ENCODE assay signal across 7 cellular contexts in the genomic region with DNA sequence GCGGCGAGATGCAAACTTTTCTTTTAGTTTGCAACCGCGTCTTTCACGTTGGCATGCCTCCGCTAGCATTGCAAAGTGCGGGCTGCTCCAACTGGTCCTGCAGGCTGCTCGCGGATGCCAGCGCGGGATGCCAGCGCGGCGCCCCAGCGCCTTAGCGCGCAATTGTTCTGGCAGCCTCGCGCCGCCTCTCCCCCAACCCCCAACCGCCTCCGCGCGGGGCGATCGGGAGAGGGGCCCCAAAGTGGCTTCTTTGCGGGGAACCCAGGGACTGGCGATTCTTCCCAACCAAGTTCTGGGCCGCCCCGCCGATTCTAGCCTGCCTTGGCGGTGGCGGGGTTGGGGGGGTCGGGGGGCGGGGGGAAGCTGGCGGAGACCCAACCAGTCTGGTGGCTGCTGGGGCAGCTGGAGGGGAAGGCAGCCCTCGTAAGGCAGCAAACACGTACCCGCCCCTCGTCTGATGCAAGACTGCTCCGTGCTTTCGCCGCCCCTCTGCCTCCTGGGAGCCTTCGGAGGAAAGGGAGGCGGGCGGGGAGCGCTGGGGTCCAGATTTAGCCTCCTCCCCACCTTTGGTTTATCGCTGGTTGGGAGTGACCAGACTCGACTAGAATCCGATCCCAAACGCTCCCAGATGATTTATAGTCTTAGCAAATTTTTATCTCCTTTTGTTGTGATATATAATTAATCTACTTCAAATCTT. TPM values are rescaled to one million over a fixed set of nuclear protein-coding genes. Genes with fewer than 3 reads are reported as not detected.
DNase-seq lines count a peak whose midpoint lies in the region; TF ChIP-seq lines count a peak whose summit lies in the region.

No MANE protein-coding gene starts in this region.

- in situ Hi-C loops in GM13977 (cut with MboI; ENCODE audit: low pct_unique_long_range_greater_than_20kb, low sequenced_read_pairs, unreplicated experiment): no loop called here

- CTCF ChIA-PET in activated naive CD4-positive, alpha-beta T cell treated with anti-CD3 and anti-CD28 coated beads for 36 hours (lab: Charles Lee): interaction anchor here (0.9 kb wide), 1 partner anchor 173 kb away, joined by 3 read pairs; no protein-coding TSS in a partner anchor

- H3K36me3 Mint-ChIP-seq in activated naive CD4-positive, alpha-beta T cell treated with anti-CD3 and anti-CD28 coated beads for 36 hours (ENCODE audit: low read depth): peaks cover 34% of the 10 kb centered on the region
- peaks cover 15% of the 10 kb centered on the region for H3K36me3 Mint-ChIP-seq in osteocyte (ENCODE audit: unreplicated experiment)

- H3K27ac ChIP-seq in urinary bladder (ENCODE audit: low read depth): peak overlapping the region; percentile 35

- no peaks in the 10 kb centered on the region for H3K36me3 ChIP-seq in urinary bladder (ENCODE audit: insufficient read depth)

- WGBS in urinary bladder: under 1% methylated on average over 51 of the region's 51 CpGs

- H3K4me3 ChIP-seq in urinary bladder (ENCODE audit: low read depth, low read length): peak overlapping the region; percentile 65

- no peaks in the 10 kb centered on the region for H3K9me3 Mint-ChIP-seq in activated naive CD4-positive, alpha-beta T cell treated with anti-CD3 and anti-CD28 coated beads for 36 hours
- H3K9me3 Mint-ChIP-seq in osteocyte (ENCODE audit: unreplicated experiment): no peaks in the 10 kb centered on the region

- TF ChIP-seq CTCF in GM13977 (IDR thresholded peaks at IDR 0.05; ENCODE audit: extremely low read depth, insufficient read depth, missing control alignments) (no peak), osteocyte (IDR thresholded peaks at IDR 0.05) (no peak)

- H3K27me3 Mint-ChIP-seq in activated naive CD4-positive, alpha-beta T cell treated with anti-CD3 and anti-CD28 coated beads for 36 hours (ENCODE audit: low read depth): no peaks in the 10 kb centered on the region
- H3K27me3 Mint-ChIP-seq in osteocyte (ENCODE audit: unreplicated experiment): peaks cover 26% of the 10 kb centered on the region

- DNase-seq in GM13977 (ENCODE audit: low spot score): peak; percentile 47
- DNase-seq in HT1080 (ENCODE audit: low read depth): peak; percentile 83
- peak; percentile 32 for DNase-seq in NOMO-1 treated with DMSO at 0.1 percent for 48 hours (lab: John Stamatoyannopoulos, UW; ENCODE audit: unreplicated experiment)
- DNase-seq in activated naive CD4-positive, alpha-beta T cell treated with anti-CD3 and anti-CD28 coated beads for 36 hours: peak; percentile 83
- DNase-seq in head of caudate nucleus: peak in 41 of 42 donors; percentile 42 to 90 (median 72)
- DNase-seq in osteocyte (ENCODE audit: extremely low spot score, unreplicated experiment): peak; percentile 96

- H3K27ac Mint-ChIP-seq in activated naive CD4-positive, alpha-beta T cell treated with anti-CD3 and anti-CD28 coated beads for 36 hours: peak overlapping the region; percentile 84
- H3K27ac Mint-ChIP-seq in osteocyte (ENCODE audit: unreplicated experiment): peak overlapping the region; percentile 98

- peak overlapping the region; percentile 88 for H3K4me3 Mint-ChIP-seq in activated naive CD4-positive, alpha-beta T cell treated with anti-CD3 and anti-CD28 coated beads for 36 hours
- H3K4me3 Mint-ChIP-seq in osteocyte (ENCODE audit: unreplicated experiment): peak overlapping the region; percentile 96

- intact Hi-C loops in activated naive CD4-positive, alpha-beta T cell treated with anti-CD3 and anti-CD28 coated beads for 36 hours (cut with micrococcal nuclease): loop anchor here (2.0 kb wide), 2 partner anchors 32 to 572 kb away; a partner anchor contains a TSS
- intact Hi-C loops in head of caudate nucleus (cut with DNase I): no loop called here

- H3K4me1 ChIP-seq in urinary bladder (ENCODE audit: insufficient read depth): no peaks in the 10 kb centered on the region

- H3K4me1 Mint-ChIP-seq in activated naive CD4-positive, alpha-beta T cell treated with anti-CD3 and anti-CD28 coated beads for 36 hours (ENCODE audit: low read depth): peaks cover 31% of the 10 kb centered on the region
- peaks cover 42% of the 10 kb centered on the region for H3K4me1 Mint-ChIP-seq in osteocyte (ENCODE audit: unreplicated experiment)

RNA-seq across cellular contexts. Expression of a gene that starts 0.8 kb away (rescaled TPM):
- total RNA-seq in HT1080 (2014; rRNA removed; shearing (Covaris generic)): 105 and 142 TPM in 2 replicates
- 187 and 251 TPM in 2 replicates for polyA plus RNA-seq in HT1080 (2015; cell fraction: cytosol; rRNA removed)
- polyA plus RNA-seq in HT1080 (2015; cell fraction: nucleus; rRNA removed): 361 and 388 TPM in 2 replicates
- 100 to 1,000 TPM; 422 to 439 TPM for total RNA-seq in activated naive CD4-positive, alpha-beta T cell treated with anti-CD3 and anti-CD28 coated beads for 36 hours
- total RNA-seq in osteocyte: 271 and 282 TPM in 2 replicates
- 51.3 TPM for total RNA-seq in urinary bladder
- polyA plus RNA-seq in urinary bladder: 166 TPM

RNA-seq across cellular contexts. Expression of a gene that starts 56.2 kb away (rescaled TPM):
- not detected in 2 replicates for total RNA-seq in HT1080 (2014; rRNA removed; shearing (Covaris generic))
- not detected in 2 replicates for polyA plus RNA-seq in HT1080 (2015; cell fraction: cytosol; rRNA removed)
- not detected in 2 replicates for polyA plus RNA-seq in HT1080 (2015; cell fraction: nucleus; rRNA removed)
- total RNA-seq in activated naive CD4-positive, alpha-beta T cell treated with anti-CD3 and anti-CD28 coated beads for 36 hours: not detected
- total RNA-seq in osteocyte: not detected in 2 replicates
- total RNA-seq in urinary bladder: 11.6 TPM
- polyA plus RNA-seq in urinary bladder: 11.7 TPM

Comparison
In these comparisons a context has a peak if more than half of its experiments do, and no peak if none do; other contexts are left out.
1. Peak in every context shown above with its lines: DNase-seq, H3K4me3 ChIP-seq and H3K27ac ChIP-seq.
2. DNase-seq: peak in every context shown above with its lines; median percentile 96 in osteocyte; 83 in HT1080; 83 in activated naive CD4-positive, alpha-beta T cell treated with anti-CD3 and anti-CD28 coated beads for 36 hours; 72 in head of caudate nucleus; 47 in GM13977; 32 in NOMO-1 treated with DMSO at 0.1 percent for 48 hours.
3. RNA of a gene that starts 56.2 kb away (total RNA-seq): 11.6 TPM in urinary bladder (single experiment); not detected in HT1080, not detected in activated naive CD4-positive, alpha-beta T cell treated with anti-CD3 and anti-CD28 coated beads for 36 hours and not detected in osteocyte; every median in the first group is over 10 times any median in the second.